19 cellular contexts compared by ENCODE assay signal in the genomic region with DNA sequence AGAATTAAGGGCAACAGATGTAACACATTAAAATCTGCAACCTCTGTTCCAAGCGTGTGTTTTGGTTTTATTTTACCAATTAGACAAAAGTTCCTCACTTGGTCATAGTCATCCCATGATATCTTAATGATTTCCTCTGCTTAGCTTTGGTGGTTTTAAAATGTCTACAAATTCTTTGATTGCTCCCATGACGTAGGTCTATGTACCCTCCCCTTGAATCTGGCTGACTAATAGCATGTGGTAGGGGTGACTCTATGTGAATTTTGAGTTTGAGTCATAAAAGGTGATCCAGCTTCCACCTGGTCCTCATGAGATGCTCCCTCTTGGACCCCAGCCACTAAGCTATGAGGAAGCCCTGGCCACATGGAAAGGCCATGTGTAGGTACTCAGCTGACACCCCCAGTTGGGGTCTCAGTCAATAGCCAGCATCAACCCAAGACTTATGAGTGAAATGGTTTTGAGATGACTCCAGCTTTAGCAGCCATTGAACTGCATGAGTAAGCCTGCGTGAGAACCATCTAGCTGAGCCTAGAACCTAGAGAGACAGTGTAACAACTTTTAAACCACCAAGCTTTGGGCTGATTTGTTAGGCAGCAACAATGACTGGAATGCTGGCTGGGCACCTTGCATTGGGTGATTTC.
A peak's percentile ranks its signal among the peaks of the same experiment; 100 is the strongest.
DNase-seq lines count a peak whose midpoint lies in the region; FAIRE-seq and TF ChIP-seq lines count a peak whose summit lies in the region.
"Had no signal": no experiment of that assay in that cellular context is flagged by ENCODE, and none has a peak within 500 bp of the region (broad histone marks: within the 10 kb centered on the region; RNA-seq: fewer than 3 reads in every experiment).

No MANE protein-coding gene starts in this region.

- H3K4me2 ChIP-seq in astrocyte (ENCODE audit: low read length), result peak overlapping the region; percentile 37

- H3K4me3 ChIP-seq in AG09309 (ENCODE audit: control insufficient read depth, low read depth, low read length), result no peak overlapping the region
- no peak overlapping the region for H3K4me3 ChIP-seq in astrocyte (ENCODE audit: insufficient read depth, low read depth, low read length)
- H3K4me3 ChIP-seq: body of pancreas, MG63 had no signal

- H3K4me3 Mint-ChIP-seq in astrocyte (ENCODE audit: unreplicated experiment), result no peak overlapping the region
- H3K4me3 Mint-ChIP-seq in activated T-cell treated with anti-CD3 and anti-CD28 coated beads, Interleukin-2, amount 50 U/mL, for 24 hours, result no peak overlapping the region
- H3K4me3 Mint-ChIP-seq: activated CD4-positive, alpha-beta memory T cell treated with anti-CD3 and anti-CD28 coated beads, Interleukin-2, amount 10 ng/mL, durations not matched to agents 7 days and 5 days had no signal

- FAIRE-seq in astrocyte (lab: Jason Lieb, UNC), result peak; percentile 79
- FAIRE-seq in GM12891 (lab: Jason Lieb, UNC), result no peak
- FAIRE-seq: GM19239, TTC549 had no signal

- DNase-seq in AG09309 (ENCODE audit: low read depth), result peak; percentile 84
- peak; percentile 29 for DNase-seq in H4 (ENCODE audit: low spot score)
- peak; percentile 92 for DNase-seq in astrocyte (ENCODE audit: low read depth)
- peak; percentile 55 for DNase-seq in hepatic stellate cell (ENCODE audit: low spot score)
- no peak for DNase-seq in GM12891 (ENCODE audit: insufficient read length, low spot score)
- DNase-seq in NCI-H345 treated with DMSO at 0.1 percent for 48 hours (lab: John Stamatoyannopoulos, UW; ENCODE audit: unreplicated experiment), result no peak
- no peak for DNase-seq in activated T-cell treated with anti-CD3 and anti-CD28 coated beads, Interleukin-2, amount 50 U/mL, for 24 hours
- DNase-seq in NCI-H2029 treated with DMSO at 0.1 percent for 48 hours (lab: John Stamatoyannopoulos, UW), result no peak
- DNase-seq: activated CD4-positive, alpha-beta memory T cell treated with anti-CD3 and anti-CD28 coated beads, Interleukin-2, amount 10 ng/mL, durations not matched to agents 7 days and 5 days; activated effector memory CD4-positive, alpha-beta T cell treated with Interleukin-2 at 50 U/mL for 16 hours; body of pancreas; effector CD8-positive, alpha-beta T cell; head of caudate nucleus; left cardiac atrium; MG63; NCI-H2171 had no signal

- H3K27me3 ChIP-seq in astrocyte (ENCODE audit: insufficient read depth, low read length), result no peaks in the 10 kb centered on the region
- H3K27me3 ChIP-seq: body of pancreas, MG63 had no signal

- no peaks in the 10 kb centered on the region for H3K36me3 ChIP-seq in astrocyte (ENCODE audit: insufficient read depth, low read length)
- H3K36me3 ChIP-seq: MG63 had no signal

- H3K9me3 Mint-ChIP-seq in astrocyte (ENCODE audit: unreplicated experiment), result peaks cover 4% of the 10 kb centered on the region
- no peaks in the 10 kb centered on the region for H3K9me3 Mint-ChIP-seq in activated T-cell treated with anti-CD3 and anti-CD28 coated beads, Interleukin-2, amount 50 U/mL, for 24 hours
- H3K9me3 Mint-ChIP-seq: activated CD4-positive, alpha-beta memory T cell treated with anti-CD3 and anti-CD28 coated beads, Interleukin-2, amount 10 ng/mL, durations not matched to agents 7 days and 5 days had no signal

- H3K4me1 Mint-ChIP-seq in astrocyte (ENCODE audit: low read depth, unreplicated experiment), result peaks cover 39% of the 10 kb centered on the region
- H3K4me1 Mint-ChIP-seq in activated T-cell treated with anti-CD3 and anti-CD28 coated beads, Interleukin-2, amount 50 U/mL, for 24 hours (ENCODE audit: low read depth), result no peaks in the 10 kb centered on the region
- H3K4me1 Mint-ChIP-seq: activated CD4-positive, alpha-beta memory T cell treated with anti-CD3 and anti-CD28 coated beads, Interleukin-2, amount 10 ng/mL, durations not matched to agents 7 days and 5 days had no signal

- H2AFZ ChIP-seq in astrocyte (ENCODE audit: low read depth, low read length), result no peak overlapping the region

- H3K36me3 Mint-ChIP-seq in astrocyte (ENCODE audit: low read depth, unreplicated experiment), result no peaks in the 10 kb centered on the region
- H3K36me3 Mint-ChIP-seq in activated T-cell treated with anti-CD3 and anti-CD28 coated beads, Interleukin-2, amount 50 U/mL, for 24 hours (ENCODE audit: low read depth), result no peaks in the 10 kb centered on the region

- H3K79me2 ChIP-seq in astrocyte (ENCODE audit: insufficient read depth, low read length), result no peaks in the 10 kb centered on the region

- peak overlapping the region; percentile 47 for H3K9ac ChIP-seq in astrocyte (ENCODE audit: low read length)

- H3K27ac Mint-ChIP-seq in astrocyte (ENCODE audit: unreplicated experiment), result peak overlapping the region; percentile 78
- H3K27ac Mint-ChIP-seq in activated T-cell treated with anti-CD3 and anti-CD28 coated beads, Interleukin-2, amount 50 U/mL, for 24 hours, result no peak overlapping the region
- H3K27ac Mint-ChIP-seq: activated CD4-positive, alpha-beta memory T cell treated with anti-CD3 and anti-CD28 coated beads, Interleukin-2, amount 10 ng/mL, durations not matched to agents 7 days and 5 days had no signal

- H3K27me3 Mint-ChIP-seq in astrocyte (ENCODE audit: low read depth, unreplicated experiment), result peaks cover 6% of the 10 kb centered on the region
- no peaks in the 10 kb centered on the region for H3K27me3 Mint-ChIP-seq in activated T-cell treated with anti-CD3 and anti-CD28 coated beads, Interleukin-2, amount 50 U/mL, for 24 hours
- H3K27me3 Mint-ChIP-seq: activated CD4-positive, alpha-beta memory T cell treated with anti-CD3 and anti-CD28 coated beads, Interleukin-2, amount 10 ng/mL, durations not matched to agents 7 days and 5 days had no signal

- H3K4me1 ChIP-seq in astrocyte (ENCODE audit: insufficient read depth, low read length), result peaks cover 29% of the 10 kb centered on the region
- H3K4me1 ChIP-seq: body of pancreas had no signal

- peak overlapping the region; percentile 85 for H3K27ac ChIP-seq in astrocyte (ENCODE audit: low read depth, low read length)
- H3K27ac ChIP-seq: body of pancreas, C4-2B had no signal

- no peaks in the 10 kb centered on the region for H4K20me1 ChIP-seq in astrocyte (ENCODE audit: insufficient read depth, low read length)

- no peak for TF ChIP-seq POLR2A in GM12891 (IDR thresholded peaks at IDR 0.05; ENCODE audit: low read depth, low read length)

- H3K9me3 ChIP-seq in astrocyte (ENCODE audit: insufficient read depth, low read depth, low read length), result no peaks in the 10 kb centered on the region
- H3K9me3 ChIP-seq: body of pancreas, MG63 had no signal

- no peak for TF ChIP-seq CTCF in AG09309 (IDR thresholded peaks at IDR 0.05; ENCODE audit: control insufficient read depth, insufficient read depth, low read depth, low read length, missing control alignments)
- no peak for TF ChIP-seq CTCF in astrocyte (IDR thresholded peaks at IDR 0.05; ENCODE audit: insufficient read depth, low read depth, low read length)

TF ChIP-seq in GM12891, 5 proteins besides CTCF, POLR2A, EP300 and RAD21:
- TF ChIP-seq TAF1 (IDR thresholded peaks at IDR 0.05; ENCODE audit: low read depth, low read length), result no peak
- TF ChIP-seq POLR2AphosphoS5 (IDR thresholded peaks at IDR 0.05; ENCODE audit: low read depth, low read length), result no peak
- no peak for TF ChIP-seq POU2F2 (IDR thresholded peaks at IDR 0.05; ENCODE audit: low read depth, low read length)
- TF ChIP-seq SPI1 (IDR thresholded peaks at IDR 0.05; ENCODE audit: low read depth, low read length), result no peak

Comparison
In these comparisons a context has a peak if more than half of its experiments do, and no peak if none do; other contexts are left out.
1. DNase-seq: peak in AG09309 (single experiment), H4 (single experiment), astrocyte (single experiment) and hepatic stellate cell (single experiment); none in GM12891 (single experiment), NCI-H345 treated with DMSO at 0.1 percent for 48 hours (single experiment), activated T-cell treated with anti-CD3 and anti-CD28 coated beads, Interleukin-2, amount 50 U/mL, for 24 hours (single experiment) and NCI-H2029 treated with DMSO at 0.1 percent for 48 hours (single experiment).